ENCODE assay signal across 1 cellular context in genomic region chr15:74589826-74590225, GRCh38.
A peak's percentile ranks its signal among the peaks of the same experiment; 100 is the strongest.
TF ChIP-seq lines count a peak whose summit lies in the region.

No MANE protein-coding gene starts in this region.

TF ChIP-seq in endothelial cell of umbilical vein, 7 proteins besides CTCF, POLR2A, EP300 and RAD21:
- TF ChIP-seq GATA2 (IDR thresholded peaks at IDR 0.05; ENCODE audit: insufficient read depth, insufficient read length, low read depth, low read length) = no peak
- peak; percentile 28 for TF ChIP-seq POLR2AphosphoS5 (IDR thresholded peaks at IDR 0.05; ENCODE audit: insufficient read depth, low read depth, low read length)
